Comparison of ENCODE assay signal across 25 cellular contexts in the genomic region with DNA sequence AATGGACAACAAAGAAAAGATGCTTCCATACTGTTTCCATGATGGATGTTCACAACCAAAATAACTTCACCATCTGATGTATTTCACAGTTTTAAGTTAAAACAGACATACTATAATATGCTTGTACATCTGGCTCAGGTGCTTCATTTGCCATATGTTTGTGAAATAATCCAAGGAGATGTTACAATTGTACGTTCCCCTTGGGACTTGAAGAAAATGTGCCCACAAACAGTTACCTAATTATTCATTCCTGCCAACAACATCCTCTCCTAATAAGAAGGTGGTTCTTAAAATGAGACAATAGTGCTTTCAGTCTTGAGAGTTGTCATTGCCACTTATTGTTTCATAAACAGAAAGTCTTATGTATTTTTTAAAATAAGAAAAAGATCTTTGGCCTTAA.
"Had no signal": no experiment of that assay in that cellular context is flagged by ENCODE, and none has a peak within 500 bp of the region (broad histone marks: within the 10 kb centered on the region; RNA-seq: fewer than 3 reads in every experiment).

No MANE protein-coding gene starts in this region.

- H3K4me2 ChIP-seq: hepatocyte had no signal

- H3K27me3 ChIP-seq: esophagus muscularis mucosa, foreskin keratinocyte, gastroesophageal sphincter, heart left ventricle, hepatocyte, ovary, right lobe of liver, testis, tibial artery had no signal

- H3K4me3 Mint-ChIP-seq: memory B cell, natural killer cell, type B pancreatic cell had no signal

- H3K27me3 Mint-ChIP-seq: type B pancreatic cell had no signal

- H3K9me3 Mint-ChIP-seq: memory B cell, natural killer cell, type B pancreatic cell had no signal

- H2AFZ ChIP-seq: hepatocyte had no signal

- DNase-seq: dermis blood vessel endothelial cell; effector memory CD4-positive, alpha-beta T cell; foreskin keratinocyte; heart left ventricle; kidney; natural killer cell; occipital lobe; ovary; right lobe of liver; small intestine; stimulated activated CD4-positive, alpha-beta T cell treated with anti-CD3 and anti-CD28 coated beads, Interleukin-15, amount 100 ng/mL, for 24 hours; stimulated activated CD4-positive, alpha-beta T cell treated with anti-CD3 and anti-CD28 coated beads, Interleukin-2, amount 100 ng/mL, for 48 hours; stimulated activated naive CD8-positive, alpha-beta T cell treated with anti-CD3 and anti-CD28 coated beads, Interleukin-15, Interleukin-2, amounts not matched to agents 100 U/mL and 50 U/mL, for 24 hours; substantia nigra; testis; tibial artery had no signal

- H3K4me1 Mint-ChIP-seq: memory B cell, natural killer cell had no signal

- ATAC-seq: foreskin keratinocyte; gastroesophageal sphincter; heart left ventricle; left lobe of liver; natural killer cell; right lobe of liver; stimulated activated naive CD8-positive, alpha-beta T cell treated with anti-CD3 and anti-CD28 coated beads, Interleukin-15, Interleukin-2, amounts not matched to agents 100 U/mL and 50 U/mL, for 24 hours had no signal

- H3K4me3 ChIP-seq: coronary artery, esophagus muscularis mucosa, gastroesophageal sphincter, heart left ventricle, hepatocyte, lung, ovary, right lobe of liver, testis, tibial artery had no signal

- H3K27ac Mint-ChIP-seq: memory B cell, natural killer cell, type B pancreatic cell had no signal

- H3K9me3 ChIP-seq: esophagus muscularis mucosa, gastroesophageal sphincter, ovary, right lobe of liver, testis, tibial artery had no signal

- H3K4me1 ChIP-seq: testis had no signal

- FAIRE-seq: endothelial cell of umbilical vein, kidney, small intestine had no signal

- H3K27ac ChIP-seq: coronary artery, esophagus muscularis mucosa, foreskin keratinocyte, gastroesophageal sphincter, heart left ventricle, hepatocyte, ovary, right lobe of liver, testis, tibial artery had no signal

- H3K36me3 Mint-ChIP-seq: memory B cell, natural killer cell, type B pancreatic cell had no signal

- H3K36me3 ChIP-seq: esophagus muscularis mucosa, gastroesophageal sphincter, heart left ventricle, ovary, right lobe of liver, tibial artery had no signal

- H3K79me2 ChIP-seq: hepatocyte had no signal
